22 cellular contexts compared by ENCODE assay signal in genomic region chr1:180143359-180143758, GRCh38. TPM values are rescaled to one million over a fixed set of nuclear protein-coding genes. Genes with fewer than 3 reads are reported as not detected.
DNase-seq lines count a peak whose midpoint lies in the region; ATAC-seq and TF ChIP-seq lines count a peak whose summit lies in the region.
"Had no signal": no experiment of that assay in that cellular context is flagged by ENCODE, and none has a peak within 500 bp of the region (broad histone marks: within the 10 kb centered on the region; RNA-seq: fewer than 3 reads in every experiment).

No MANE protein-coding gene starts in this region.

- H3K79me2 ChIP-seq in GM23248 (ENCODE audit: insufficient read depth): no peaks in the 10 kb centered on the region

- no peaks in the 10 kb centered on the region for H3K27me3 Mint-ChIP-seq in activated T-cell treated with anti-CD3 and anti-CD28 coated beads, Interleukin-2, amount 50 U/mL, for 24 hours
- H3K27me3 Mint-ChIP-seq: CD4-positive, alpha-beta T cell had no signal

- H3K4me1 ChIP-seq in RWPE2 (ENCODE audit: insufficient read depth, poor library complexity, severe bottlenecking): no peaks in the 10 kb centered on the region
- H3K4me1 ChIP-seq in foreskin keratinocyte: peaks cover 12% of the 10 kb centered on the region
- no peaks in the 10 kb centered on the region for H3K4me1 ChIP-seq in GM23248 (ENCODE audit: insufficient read depth)
- H3K4me1 ChIP-seq: A549; BE2C; BLaER1 treated with 17β-estradiol and CSF1 and Interleukin-3, amounts not matched to agents 10 nM and 100 nM had no signal

- no peaks in the 10 kb centered on the region for H3K4me1 Mint-ChIP-seq in activated T-cell treated with anti-CD3 and anti-CD28 coated beads, Interleukin-2, amount 50 U/mL, for 24 hours (ENCODE audit: low read depth)
- H3K4me1 Mint-ChIP-seq: CD8-positive, alpha-beta memory T cell had no signal

- no peaks in the 10 kb centered on the region for H3K9me3 ChIP-seq in RWPE2 (ENCODE audit: severe bottlenecking)
- H3K9me3 ChIP-seq in GM23248 (ENCODE audit: low read depth): no peaks in the 10 kb centered on the region
- H3K9me3 ChIP-seq: A549; BE2C; BLaER1 treated with 17β-estradiol and CSF1 and Interleukin-3, amounts not matched to agents 10 nM and 100 nM had no signal

- no peaks in the 10 kb centered on the region for H3K27me3 ChIP-seq in RWPE2 (ENCODE audit: insufficient read depth, poor library complexity, severe bottlenecking)
- H3K27me3 ChIP-seq in foreskin keratinocyte: no peaks in the 10 kb centered on the region
- no peaks in the 10 kb centered on the region for H3K27me3 ChIP-seq in GM23248 (replicated peaks; ENCODE audit: insufficient read depth)
- H3K27me3 ChIP-seq: BE2C; BLaER1 treated with 17β-estradiol and CSF1 and Interleukin-3, amounts not matched to agents 10 nM and 100 nM had no signal

- H3K9me2 ChIP-seq in GM23248 (ENCODE audit: insufficient read depth): no peaks in the 10 kb centered on the region

- no peaks in the 10 kb centered on the region for H3K9me3 Mint-ChIP-seq in activated T-cell treated with anti-CD3 and anti-CD28 coated beads, Interleukin-2, amount 50 U/mL, for 24 hours
- H3K9me3 Mint-ChIP-seq: CD4-positive, alpha-beta T cell; CD8-positive, alpha-beta memory T cell had no signal

- H3K36me3 ChIP-seq in RWPE2 (ENCODE audit: low read depth) (no peaks in the 10 kb centered on the region), GM23248 (ENCODE audit: low read depth) (no peaks in the 10 kb centered on the region)
- H3K36me3 ChIP-seq: BE2C; BLaER1 treated with 17β-estradiol and CSF1 and Interleukin-3, amounts not matched to agents 10 nM and 100 nM had no signal

- DNase-seq in NCI-H2171 treated with DMSO at 0.1 percent for 48 hours (lab: John Stamatoyannopoulos, UW) (peak; percentile 16), NCI-H2171 (lab: John Stamatoyannopoulos, UW) (no peak), RWPE2 (ENCODE audit: low spot score) (no peak), foreskin keratinocyte (peak; percentile 78 to 85), GM23248 (no peak), NCI-H1417 treated with DMSO at 0.1 percent for 48 hours (lab: John Stamatoyannopoulos, UW) (no peak)
- DNase-seq in activated T-cell treated with anti-CD3 and anti-CD28 coated beads, Interleukin-2, amount 50 U/mL, for 24 hours: no peak
- DNase-seq: 8988T; ACHN; AML-193; BE2C; CD4-positive, alpha-beta T cell; CD8-positive, alpha-beta memory T cell; DMS 273 treated with DMSO at 0.1 percent for 48 hours; DMS79; EL; GDM1; H7; HCEC 1CT had no signal

- WGBS in GM23248 (ENCODE audit: low coverage in 1 of 2, low lambda C conversion rate in 2 of 2, missing lambda C conversion rate in 2 of 2), 2 experiments: 61 to 65% methylated on average over 3 of the region's 3 CpGs

- H3K4me3 ChIP-seq in RWPE2 (ENCODE audit: severe bottlenecking) (no peak overlapping the region), GM23248 (no peak overlapping the region)
- H3K4me3 ChIP-seq: A549; BLaER1 treated with 17β-estradiol and CSF1 and Interleukin-3, amounts not matched to agents 10 nM and 100 nM had no signal

- no peaks in the 10 kb centered on the region for H3F3A ChIP-seq in GM23248 (ENCODE audit: insufficient read depth)

- H3K27ac ChIP-seq in RWPE2 (ENCODE audit: poor library complexity, severe bottlenecking): no peak overlapping the region
- no peak overlapping the region for H3K27ac ChIP-seq in foreskin keratinocyte
- no peak overlapping the region for H3K27ac ChIP-seq in GM23248
- H3K27ac ChIP-seq: A549; BLaER1 treated with 17β-estradiol and CSF1 and Interleukin-3, amounts not matched to agents 10 nM and 100 nM had no signal

- H3K4me2 ChIP-seq in GM23248 (ENCODE audit: unreplicated experiment): no peak overlapping the region
- H3K4me2 ChIP-seq: A549; BLaER1 treated with 17β-estradiol and CSF1 and Interleukin-3, amounts not matched to agents 10 nM and 100 nM had no signal

- H3K9ac ChIP-seq in GM23248: no peak overlapping the region
- H3K9ac ChIP-seq: BLaER1 treated with 17β-estradiol and CSF1 and Interleukin-3, amounts not matched to agents 10 nM and 100 nM had no signal

- ATAC-seq in RWPE2 (ENCODE audit: low read depth) (0 out of 3 replicates have a peak, but pooled peaks have one; percentile 12), foreskin keratinocyte (peak; percentile 67)
- ATAC-seq: A549 had no signal

- in situ Hi-C loops in GM23248 (cut with MboI): no loop called here

- no peak overlapping the region for H3K27ac Mint-ChIP-seq in activated T-cell treated with anti-CD3 and anti-CD28 coated beads, Interleukin-2, amount 50 U/mL, for 24 hours
- H3K27ac Mint-ChIP-seq: CD14-positive monocyte; CD4-positive, alpha-beta T cell had no signal

- H3K36me3 Mint-ChIP-seq in activated T-cell treated with anti-CD3 and anti-CD28 coated beads, Interleukin-2, amount 50 U/mL, for 24 hours (ENCODE audit: low read depth): no peaks in the 10 kb centered on the region
- H3K36me3 Mint-ChIP-seq: CD14-positive monocyte; CD8-positive, alpha-beta memory T cell had no signal

- TF ChIP-seq CTCF in RWPE2 (IDR thresholded peaks at IDR 0.05; ENCODE audit: poor library complexity, severe bottlenecking) (no peak), foreskin keratinocyte (conservative IDR thresholded peaks at IDR 0.05) (no peak)

- no peak overlapping the region for H2AFZ ChIP-seq in GM23248

- H3K4me3 Mint-ChIP-seq in activated T-cell treated with anti-CD3 and anti-CD28 coated beads, Interleukin-2, amount 50 U/mL, for 24 hours: no peak overlapping the region
- H3K4me3 Mint-ChIP-seq: CD14-positive monocyte; CD4-positive, alpha-beta T cell; CD8-positive, alpha-beta memory T cell had no signal

- no peaks in the 10 kb centered on the region for H4K20me1 ChIP-seq in GM23248 (ENCODE audit: insufficient read depth)
- H4K20me1 ChIP-seq: BLaER1 treated with 17β-estradiol and CSF1 and Interleukin-3, amounts not matched to agents 10 nM and 100 nM had no signal

RNA-seq across cellular contexts. Expression of gene QSOX1, which starts 11.3 kb away (rescaled TPM):
- 92.7 and 93.7 TPM in 2 replicates for total RNA-seq in foreskin keratinocyte
- polyA plus RNA-seq in foreskin keratinocyte: 103 and 107 TPM in 2 replicates
- total RNA-seq in GM23248 (2014; rRNA removed; shearing (Covaris generic)): 519 and 540 TPM in 2 replicates
- polyA plus RNA-seq in GM23248 (2016; fragmentation: Nextera tagmentation; extraction: Ambion mirVana): 270 and 274 TPM in 2 replicates

Comparison
In these comparisons a context has a peak if more than half of its experiments do, and no peak if none do; other contexts are left out.
1. DNase-seq: peak in NCI-H2171 treated with DMSO at 0.1 percent for 48 hours (single experiment) and foreskin keratinocyte (2 of 2); none in NCI-H2171 (single experiment), RWPE2 (single experiment), GM23248 (single experiment), NCI-H1417 treated with DMSO at 0.1 percent for 48 hours (single experiment) and activated T-cell treated with anti-CD3 and anti-CD28 coated beads, Interleukin-2, amount 50 U/mL, for 24 hours (single experiment).